8 cellular contexts compared by ENCODE assay signal in the genomic region with DNA sequence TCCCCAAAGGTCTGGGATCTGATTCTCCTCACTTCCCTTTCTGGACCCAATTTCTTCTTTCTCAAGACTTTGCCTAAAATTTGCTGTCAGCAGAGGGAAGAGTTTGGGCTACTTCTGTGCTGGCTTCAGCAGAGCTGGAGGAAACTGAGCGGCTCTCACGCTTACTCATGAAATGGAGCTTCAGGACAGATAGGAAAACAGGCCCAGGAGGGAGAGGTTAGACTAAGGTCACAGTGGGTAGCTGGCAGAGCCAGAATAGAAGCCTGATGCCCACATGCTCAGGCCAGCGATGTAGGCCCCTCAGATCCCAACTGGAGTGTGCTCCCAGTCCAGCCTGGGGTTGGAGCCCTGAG. TPM values are rescaled to one million over a fixed set of nuclear protein-coding genes. Genes with fewer than 3 reads are reported as not detected.
DNase-seq lines count a peak whose midpoint lies in the region; ATAC-seq and TF ChIP-seq lines count a peak whose summit lies in the region.

No MANE protein-coding gene starts in this region.

- no peak for DNase-seq in T-helper 2 cell treated with Interferon-gamma antibody and Interleukin-4, amounts not matched to agents 5 μg/mL and 100 μg/mL, for 36 hours (ENCODE audit: low spot score)
- DNase-seq in T-helper 2 cell (no peak), RKO (ENCODE audit: low spot score) (peak; percentile 48), epithelial cell of prostate (ENCODE audit: low read depth, low spot score) (no peak), natural killer cell (no peak)
- no peak for DNase-seq in activated effector memory CD4-positive, alpha-beta T cell treated with anti-CD3 and anti-CD28 coated beads, Interleukin-2, amount 50 U/mL, for 16 hours

- H3K36me3 Mint-ChIP-seq in T-helper 2 cell treated with Interferon-gamma antibody and Interleukin-4, amounts not matched to agents 5 μg/mL and 100 μg/mL, for 36 hours (ENCODE audit: low read depth) = no peaks in the 10 kb centered on the region
- H3K36me3 Mint-ChIP-seq in natural killer cell = no peaks in the 10 kb centered on the region

- peaks cover 9% of the 10 kb centered on the region for H3K4me1 Mint-ChIP-seq in T-helper 2 cell treated with Interferon-gamma antibody and Interleukin-4, amounts not matched to agents 5 μg/mL and 100 μg/mL, for 36 hours (ENCODE audit: low read depth)
- peaks cover 17 to 25% of the 10 kb centered on the region in 2 donors for H3K4me1 Mint-ChIP-seq in natural killer cell

- no peak for TF ChIP-seq CTCF in natural killer cell (IDR thresholded peaks at IDR 0.05)

- peak overlapping the region; percentile 73 for H3K27ac Mint-ChIP-seq in T-helper 2 cell treated with Interferon-gamma antibody and Interleukin-4, amounts not matched to agents 5 μg/mL and 100 μg/mL, for 36 hours
- H3K27ac Mint-ChIP-seq in natural killer cell = peak overlapping the region; percentile 34 to 88

- intact Hi-C loops in natural killer cell (cut with micrococcal nuclease) = no loop called here

- H3K4me3 Mint-ChIP-seq in T-helper 2 cell treated with Interferon-gamma antibody and Interleukin-4, amounts not matched to agents 5 μg/mL and 100 μg/mL, for 36 hours = peak overlapping the region; percentile 91
- peak overlapping the region; percentile 91 for H3K4me3 Mint-ChIP-seq in natural killer cell

- ATAC-seq in natural killer cell (peak in 1 of 3 donors; percentile 14), GM18502 (IDR thresholded peaks at IDR 0.05; ENCODE audit: poor library complexity, unreplicated experiment) (no peak), HG03457 (IDR thresholded peaks at IDR 0.05; ENCODE audit: unreplicated experiment) (no peak)

- no peaks in the 10 kb centered on the region for H3K27me3 Mint-ChIP-seq in T-helper 2 cell treated with Interferon-gamma antibody and Interleukin-4, amounts not matched to agents 5 μg/mL and 100 μg/mL, for 36 hours (ENCODE audit: low read depth)
- peaks cover 0 to 3% of the 10 kb centered on the region in 2 donors for H3K27me3 Mint-ChIP-seq in natural killer cell (ENCODE audit: low read depth in 2 of 2)

- peak overlapping the region; percentile 33 for H3K27ac ChIP-seq in epithelial cell of prostate

- no peaks in the 10 kb centered on the region for H3K9me3 Mint-ChIP-seq in T-helper 2 cell treated with Interferon-gamma antibody and Interleukin-4, amounts not matched to agents 5 μg/mL and 100 μg/mL, for 36 hours
- no peaks in the 10 kb centered on the region for H3K9me3 Mint-ChIP-seq in natural killer cell

RNA-seq across cellular contexts. Expression of a gene that starts 0.6 kb away (rescaled TPM):
- total RNA-seq in natural killer cell = 10 to 100 TPM in 2 of 3 donors, 1 to 10 TPM in 1; 9.2 to 16.9 (median 14.1) TPM

RNA-seq across cellular contexts. Expression of a gene that starts 50.1 kb away (rescaled TPM):
- 10 to 100 TPM; 21.1 to 32.5 (median 32.0) TPM for total RNA-seq in natural killer cell

RNA-seq across cellular contexts. Expression of a gene that starts 54.4 kb away (rescaled TPM):
- total RNA-seq in natural killer cell = 100 to 1,000 TPM; 242 to 275 (median 249) TPM
